Comparison of ENCODE assay signal across 1 cellular context in genomic region chr17:74904687-74905409, GRCh38.
TF ChIP-seq lines count a peak whose summit lies in the region.

No MANE protein-coding gene starts in this region.

TF ChIP-seq in HepG2, 621 proteins besides CTCF, POLR2A, EP300 and RAD21:
- peak; percentile 93 for TF ChIP-seq ZNF768 (CRISPR knock-in tag; IDR thresholded peaks at IDR 0.05)
- no peak for TF ChIP-seq PHF20 (CRISPR knock-in tag; IDR thresholded peaks at IDR 0.05)
